Comparison of ENCODE assay signal across 15 cellular contexts in genomic region chr19:35518313-35518712, GRCh38. TPM values are rescaled to one million over a fixed set of nuclear protein-coding genes. Genes with fewer than 3 reads are reported as not detected.
DNase-seq lines count a peak whose midpoint lies in the region; ATAC-seq and TF ChIP-seq lines count a peak whose summit lies in the region.
"Had no signal": no experiment of that assay in that cellular context is flagged by ENCODE, and none has a peak within 500 bp of the region (broad histone marks: within the 10 kb centered on the region; RNA-seq: fewer than 3 reads in every experiment).

No MANE protein-coding gene starts in this region.

- CTCF ChIA-PET in BJ (lab: Yijun Ruan, JAX) = interaction anchor here (1.4 kb wide), 1 partner anchor 23 kb away, joined by 4 read pairs; no protein-coding TSS in a partner anchor
- CTCF ChIA-PET in Panc1 (lab: Charles Lee) = no interaction called here

- H3K9me3 ChIP-seq in Panc1 (ENCODE audit: control insufficient read depth, insufficient read depth, low read depth, low read length) (no peaks in the 10 kb centered on the region), gastroesophageal sphincter (no peaks in the 10 kb centered on the region)

- no TSS peak for BruUV-seq in Panc1 (replicated peaks; lab: Mats Ljungman, UMichigan)

- intact Hi-C loops in Panc1 (cut with micrococcal nuclease; ENCODE audit: unreplicated experiment) = no loop called here

- ATAC-seq in Panc1 (peak; percentile 57), HG02885 (IDR thresholded peaks at IDR 0.05; ENCODE audit: poor library complexity, unreplicated experiment) (no peak), gastroesophageal sphincter (no peak)
- ATAC-seq: natural killer cell; stimulated activated naive CD8-positive, alpha-beta T cell treated with anti-CD3 and anti-CD28 coated beads, Interleukin-15, Interleukin-2, amounts not matched to agents 100 U/mL and 50 U/mL, for 24 hours had no signal

- POLR2A ChIA-PET in BJ (lab: Charles Lee) = no interaction called here
- POLR2A ChIA-PET in Panc1 (lab: Charles Lee) = interaction anchor here (0.7 kb wide), 1 partner anchor 1016 kb away, joined by 6 read pairs; no protein-coding TSS in a partner anchor

- in situ Hi-C loops in Panc1 (cut with HindIII; ENCODE audit: low pct_unique_long_range_greater_than_20kb, low sequenced_read_pairs) = no loop called here

- H3K36me3 ChIP-seq in BJ (ENCODE audit: control insufficient read depth, insufficient read depth, low read length) = no peaks in the 10 kb centered on the region
- H3K36me3 ChIP-seq in Panc1 (ENCODE audit: control insufficient read depth, insufficient read depth, low read length) = no peaks in the 10 kb centered on the region
- no peaks in the 10 kb centered on the region for H3K36me3 ChIP-seq in gastroesophageal sphincter

- WGBS in gastroesophageal sphincter (ENCODE audit: low coverage in 1 of 2), 2 donors = 59 to 81% methylated on average over 2 of the region's 6 CpGs

- H3K4me3 ChIP-seq in BJ (ENCODE audit: low read depth, low read length) = no peak overlapping the region
- no peak overlapping the region for H3K4me3 ChIP-seq in Panc1 (ENCODE audit: low read depth in 2 of 2, low read length in 2 of 2)
- H3K4me3 ChIP-seq in epithelial cell of proximal tubule (ENCODE audit: low read depth, low read length) = no peak overlapping the region
- H3K4me3 ChIP-seq in gastroesophageal sphincter = no peak overlapping the region

- TF ChIP-seq EP300 in gastroesophageal sphincter (IDR thresholded peaks at IDR 0.05) = no peak

- DNase-seq in BJ (ENCODE audit: low read depth) (peak; percentile 86), Panc1 (ENCODE audit: low read depth, low spot score) (peak; percentile 88), epithelial cell of proximal tubule (ENCODE audit: low read depth) (peak; percentile 44), non-pigmented ciliary epithelial cell (ENCODE audit: low read depth) (peak; percentile 83), erythroblast (lab: John Stamatoyannopoulos, UW) (no peak), NK-92 (lab: John Stamatoyannopoulos, UW; ENCODE audit: unreplicated experiment) (no peak)
- DNase-seq: activated T-cell treated with anti-CD3 and anti-CD28 coated beads, Interleukin-2, amount 50 U/mL, for 48 hours; natural killer cell; NCI-H187 treated with DMSO at 0.1 percent for 48 hours; OCI-M1; stimulated activated naive CD8-positive, alpha-beta T cell treated with anti-CD3 and anti-CD28 coated beads, Interleukin-15, Interleukin-2, amounts not matched to agents 100 U/mL and 50 U/mL, for 24 hours had no signal

- TF ChIP-seq CTCF in BJ (IDR thresholded peaks at IDR 0.05; ENCODE audit: insufficient read depth, low read depth, low read length) (no peak), Panc1 (IDR thresholded peaks at IDR 0.05) (no peak), epithelial cell of proximal tubule (conservative IDR thresholded peaks at IDR 0.05; ENCODE audit: low read depth, low read length) (no peak), gastroesophageal sphincter (IDR thresholded peaks at IDR 0.05) (no peak)

- H3K27me3 ChIP-seq in BJ (ENCODE audit: control insufficient read depth, insufficient read depth, low read length) (no peaks in the 10 kb centered on the region), Panc1 (ENCODE audit: control insufficient read depth, insufficient read depth, low read length) (no peaks in the 10 kb centered on the region), gastroesophageal sphincter (peaks cover 53% of the 10 kb centered on the region)

- H3K27ac ChIP-seq in Panc1 (ENCODE audit: low read length) = no peak overlapping the region
- no peak overlapping the region for H3K27ac ChIP-seq in gastroesophageal sphincter
- H3K27ac ChIP-seq: VCaP had no signal

- H3K4me1 ChIP-seq in Panc1 (ENCODE audit: control insufficient read depth, insufficient read depth, low read length) (peaks cover 5% of the 10 kb centered on the region; the same call in 1 of the 2 replicates), gastroesophageal sphincter (no peaks in the 10 kb centered on the region)

- TF ChIP-seq POLR2A in erythroblast (IDR thresholded peaks at IDR 0.05; ENCODE audit: low read length) = no peak
- no peak for TF ChIP-seq POLR2A in gastroesophageal sphincter (IDR thresholded peaks at IDR 0.05)

RNA-seq across cellular contexts. Expression of gene DMKN, which starts 4.9 kb away (rescaled TPM):
- polyA plus RNA-seq in BJ (2011; rRNA removed) = 1.0 and 1.5 TPM in 2 replicates
- not detected in 2 replicates for polyA minus RNA-seq in BJ (2011; rRNA and poly(A)+ RNA removed)
- total RNA-seq in Panc1 (2021; ENCODE audit: unreplicated experiment) (5.6 TPM), epithelial cell of proximal tubule (195 and 200 TPM in 2 replicates), gastroesophageal sphincter (10 to 100 TPM in 2 of 4 donors, 1 to 10 TPM in 2; 5.6 to 20.0 (median 9.0) TPM)
- polyA plus RNA-seq in Panc1 (2012; ENCODE audit: insufficient read length) = 2.1 TPM

RNA-seq across cellular contexts. Expression of gene SBSN, which starts 9.8 kb away (rescaled TPM):
- 0.70 and 1.6 TPM in 2 replicates for polyA plus RNA-seq in BJ (2011; rRNA removed)
- polyA minus RNA-seq in BJ (2011; rRNA and poly(A)+ RNA removed) = not detected in 2 replicates
- total RNA-seq in Panc1 (2021; ENCODE audit: unreplicated experiment) (0.39 TPM), epithelial cell of proximal tubule (not detected in 2 replicates), gastroesophageal sphincter (10 to 100 TPM in 1 of 4 donors, 1 to 10 TPM in 2, not detected in 1; 1.0 to 13.4 (median 1.2) TPM)
- polyA plus RNA-seq in Panc1 (2012; ENCODE audit: insufficient read length) = not detected
- total RNA-seq: natural killer cell had no signal
- polyA plus RNA-seq: IgD-negative memory B cell had no signal

RNA-seq across cellular contexts. Expression of gene GAPDHS, which starts 14.9 kb away (rescaled TPM):
- polyA plus RNA-seq in BJ (2011; rRNA removed) = not detected in 2 replicates
- polyA minus RNA-seq in BJ (2011; rRNA and poly(A)+ RNA removed) = not detected in 2 replicates
- not detected for total RNA-seq in Panc1 (2021; ENCODE audit: unreplicated experiment)
- polyA plus RNA-seq in Panc1 (2012; ENCODE audit: insufficient read length) = not detected
- not detected in 2 replicates for total RNA-seq in epithelial cell of proximal tubule
- not detected for total RNA-seq in gastroesophageal sphincter
- total RNA-seq: natural killer cell had no signal
- polyA plus RNA-seq: IgD-negative memory B cell had no signal

RNA-seq across cellular contexts. Expression of gene TMEM147, which starts 27.1 kb away (rescaled TPM):
- 167 and 200 TPM in 2 replicates for polyA plus RNA-seq in BJ (2011; rRNA removed)
- polyA minus RNA-seq in BJ (2011; rRNA and poly(A)+ RNA removed) = 86.0 and 158 TPM in 2 replicates
- 157 TPM for total RNA-seq in Panc1 (2021; ENCODE audit: unreplicated experiment)
- polyA plus RNA-seq in Panc1 (2012; ENCODE audit: insufficient read length) = 229 TPM
- total RNA-seq in epithelial cell of proximal tubule = 157 and 167 TPM in 2 replicates
- 10 to 100 TPM; 60.0 to 82.6 (median 64.1) TPM for total RNA-seq in gastroesophageal sphincter

RNA-seq across cellular contexts. Expression of gene KRTDAP, which starts 28.0 kb away (rescaled TPM):
- polyA plus RNA-seq in BJ (2011; rRNA removed) = not detected in 2 replicates
- polyA minus RNA-seq in BJ (2011; rRNA and poly(A)+ RNA removed) = not detected in 2 replicates
- not detected for total RNA-seq in Panc1 (2021; ENCODE audit: unreplicated experiment)
- polyA plus RNA-seq in Panc1 (2012; ENCODE audit: insufficient read length) = not detected
- not detected in 2 replicates for total RNA-seq in epithelial cell of proximal tubule
- not detected for total RNA-seq in gastroesophageal sphincter
- total RNA-seq: natural killer cell had no signal
- polyA plus RNA-seq: IgD-negative memory B cell had no signal

Comparison
In these comparisons a context has a peak if more than half of its experiments do, and no peak if none do; other contexts are left out.
1. DNase-seq: peak in BJ (single experiment), Panc1 (single experiment), epithelial cell of proximal tubule (single experiment) and non-pigmented ciliary epithelial cell (single experiment); none in erythroblast (0 of 2) and NK-92 (single experiment).